In the genomic region with DNA sequence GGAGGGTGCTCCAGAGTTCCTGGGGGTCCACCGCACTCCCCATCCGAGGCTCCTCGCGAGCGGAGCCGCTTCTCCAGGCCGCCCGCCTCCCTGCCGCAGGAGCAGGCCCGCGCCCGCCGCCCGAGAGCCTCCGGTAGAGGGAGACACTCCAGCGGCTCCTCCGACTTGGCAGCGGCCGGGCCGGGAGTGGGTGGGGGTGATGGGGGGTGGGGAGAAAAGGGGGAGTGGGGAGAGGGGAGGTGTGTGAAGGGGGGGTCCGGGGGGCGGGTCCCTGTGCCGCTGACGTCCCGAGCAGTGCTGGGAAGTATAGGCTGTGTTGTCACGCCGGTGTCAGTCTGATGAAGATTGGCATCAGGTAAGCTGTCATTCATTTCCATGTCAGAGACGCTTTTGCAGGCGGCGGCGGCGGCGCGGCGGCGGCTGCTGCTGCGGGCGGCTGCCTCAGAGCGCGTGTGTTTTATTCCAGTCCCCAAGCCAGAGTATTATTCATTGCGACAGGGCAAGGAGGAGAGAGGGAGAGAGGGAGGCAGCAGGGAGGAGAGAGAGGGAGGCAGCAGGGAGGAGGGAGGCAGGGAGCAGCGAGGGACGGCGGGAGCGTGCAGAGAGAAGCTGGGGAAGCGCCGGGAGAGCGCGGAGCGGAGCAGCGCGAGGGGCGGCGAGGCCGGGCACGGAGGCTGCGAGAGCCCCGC, we compare ENCODE assay signal across 8 cellular contexts. TPM values are rescaled to one million over a fixed set of nuclear protein-coding genes. Genes with fewer than 3 reads are reported as not detected.
A peak's percentile ranks its signal among the peaks of the same experiment; 100 is the strongest.
DNase-seq lines count a peak whose midpoint lies in the region; ATAC-seq and TF ChIP-seq lines count a peak whose summit lies in the region.

A gene with protein sequence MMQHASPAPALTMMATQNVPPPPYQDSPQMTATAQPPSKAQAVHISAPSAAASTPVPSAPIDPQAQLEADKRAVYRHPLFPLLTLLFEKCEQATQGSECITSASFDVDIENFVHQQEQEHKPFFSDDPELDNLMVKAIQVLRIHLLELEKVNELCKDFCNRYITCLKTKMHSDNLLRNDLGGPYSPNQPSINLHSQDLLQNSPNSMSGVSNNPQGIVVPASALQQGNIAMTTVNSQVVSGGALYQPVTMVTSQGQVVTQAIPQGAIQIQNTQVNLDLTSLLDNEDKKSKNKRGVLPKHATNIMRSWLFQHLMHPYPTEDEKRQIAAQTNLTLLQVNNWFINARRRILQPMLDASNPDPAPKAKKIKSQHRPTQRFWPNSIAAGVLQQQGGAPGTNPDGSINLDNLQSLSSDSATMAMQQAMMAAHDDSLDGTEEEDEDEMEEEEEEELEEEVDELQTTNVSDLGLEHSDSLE (plus strand): TSS at position 330 of the 689 bp plus-strand sequence. CDS start 186,555 bp downstream, outside the sequence.

- H3K4me3 ChIP-seq in left lung = peak within 1 kb of the TSS; percentile 49 to 50

- H3K27ac ChIP-seq in left lung = peak within 1 kb of the TSS; percentile 44 to 67

- no peaks in the 10 kb centered on the region for H3K9me3 ChIP-seq in left lung

- H3K4me3 Mint-ChIP-seq in activated CD4-positive, alpha-beta T cell treated with anti-CD3 and anti-CD28 coated beads, Interleukin-2, amount 10 ng/mL, durations not matched to agents 24 days and 14 days = peak within 1 kb of the TSS; percentile 94
- H3K4me3 Mint-ChIP-seq in dendritic cell treated with granulocyte-macrophage colony-stimulating factor and Interleukin-4, amounts not matched to agents 40 ng/mL and 50 ng/mL, for 4 days = peak within 1 kb of the TSS; percentile 94

- H3K4me1 ChIP-seq in left lung = peaks cover 0 to 18% of the 10 kb centered on the region in 2 donors

- H3K27me3 ChIP-seq in left lung = peaks cover 35 to 69% of the 10 kb centered on the region in 2 donors

- H3K4me1 Mint-ChIP-seq in activated CD4-positive, alpha-beta T cell treated with anti-CD3 and anti-CD28 coated beads, Interleukin-2, amount 10 ng/mL, durations not matched to agents 24 days and 14 days = peaks cover 19% of the 10 kb centered on the region
- peaks cover 24% of the 10 kb centered on the region for H3K4me1 Mint-ChIP-seq in dendritic cell treated with granulocyte-macrophage colony-stimulating factor and Interleukin-4, amounts not matched to agents 40 ng/mL and 50 ng/mL, for 4 days (ENCODE audit: low read depth)

- ATAC-seq in left lung (peak; percentile 87), GM21737 (IDR thresholded peaks at IDR 0.05; ENCODE audit: unreplicated experiment) (no peak)

- no peaks in the 10 kb centered on the region for H3K36me3 ChIP-seq in left lung

- peaks cover 74% of the 10 kb centered on the region for H3K27me3 Mint-ChIP-seq in activated CD4-positive, alpha-beta T cell treated with anti-CD3 and anti-CD28 coated beads, Interleukin-2, amount 10 ng/mL, durations not matched to agents 24 days and 14 days
- peaks cover 86% of the 10 kb centered on the region for H3K27me3 Mint-ChIP-seq in dendritic cell treated with granulocyte-macrophage colony-stimulating factor and Interleukin-4, amounts not matched to agents 40 ng/mL and 50 ng/mL, for 4 days

- no peaks in the 10 kb centered on the region for H3K9me3 Mint-ChIP-seq in activated CD4-positive, alpha-beta T cell treated with anti-CD3 and anti-CD28 coated beads, Interleukin-2, amount 10 ng/mL, durations not matched to agents 24 days and 14 days
- no peaks in the 10 kb centered on the region for H3K9me3 Mint-ChIP-seq in dendritic cell treated with granulocyte-macrophage colony-stimulating factor and Interleukin-4, amounts not matched to agents 40 ng/mL and 50 ng/mL, for 4 days

- H3K27ac Mint-ChIP-seq in activated CD4-positive, alpha-beta T cell treated with anti-CD3 and anti-CD28 coated beads, Interleukin-2, amount 10 ng/mL, durations not matched to agents 24 days and 14 days = peak within 1 kb of the TSS; percentile 62
- peak within 1 kb of the TSS; percentile 52 for H3K27ac Mint-ChIP-seq in dendritic cell treated with granulocyte-macrophage colony-stimulating factor and Interleukin-4, amounts not matched to agents 40 ng/mL and 50 ng/mL, for 4 days

- intact Hi-C loops in activated CD4-positive, alpha-beta T cell treated with anti-CD3 and anti-CD28 coated beads, Interleukin-2, amount 10 ng/mL, durations not matched to agents 24 days and 14 days (cut with micrococcal nuclease) = loop anchor here (10.0 kb wide), 2 partner anchors 180 to 410 kb away; partner anchors contain the start of gene VSIG2
- intact Hi-C loops in dendritic cell treated with granulocyte-macrophage colony-stimulating factor and Interleukin-4, amounts not matched to agents 40 ng/mL and 50 ng/mL, for 4 days (cut with micrococcal nuclease) = loop anchor here (10.0 kb wide), 1 partner anchor 190 kb away; no protein-coding TSS in a partner anchor
- intact Hi-C loops in left lung (cut with DNase I) = loop anchor here in 1 of 2 donors (5.0 kb wide), 1 partner anchor 178 kb away; no protein-coding TSS in a partner anchor

- TF ChIP-seq CTCF in left lung (IDR thresholded peaks at IDR 0.05) = peak; percentile 42 to 55

- DNase-seq in NCI-H345 (lab: John Stamatoyannopoulos, UW) (peak; percentile 67), NCI-H345 treated with DMSO at 0.1 percent for 48 hours (lab: John Stamatoyannopoulos, UW; ENCODE audit: unreplicated experiment) (no peak), NCI-H1105 (lab: John Stamatoyannopoulos, UW) (peak; percentile 89), left lung (peak; percentile 72 to 90)
- peak; percentile 87 for DNase-seq in activated CD4-positive, alpha-beta T cell treated with anti-CD3 and anti-CD28 coated beads, Interleukin-2, amount 10 ng/mL, durations not matched to agents 24 days and 14 days
- peak; percentile 59 to 62 for DNase-seq in stimulated activated CD4-positive, alpha-beta T cell treated with anti-CD3 and anti-CD28 coated beads, Interleukin-2, amount 100 ng/mL, for 48 hours

- H3K36me3 Mint-ChIP-seq in activated CD4-positive, alpha-beta T cell treated with anti-CD3 and anti-CD28 coated beads, Interleukin-2, amount 10 ng/mL, durations not matched to agents 24 days and 14 days (ENCODE audit: low read depth) = peaks cover 2% of the 10 kb centered on the region
- no peaks in the 10 kb centered on the region for H3K36me3 Mint-ChIP-seq in dendritic cell treated with granulocyte-macrophage colony-stimulating factor and Interleukin-4, amounts not matched to agents 40 ng/mL and 50 ng/mL, for 4 days (ENCODE audit: low read depth)

RNA-seq across cellular contexts. Expression of the gene that starts here (rescaled TPM):
- total RNA-seq in activated CD4-positive, alpha-beta T cell treated with anti-CD3 and anti-CD28 coated beads, Interleukin-2, amount 10 ng/mL, durations not matched to agents 24 days and 14 days = not detected in 2 replicates
- total RNA-seq in left lung = 10 to 100 TPM in 1 of 2 donors, 1 to 10 TPM in 1; 6.7 to 13.1 TPM

Comparison
In these comparisons a context has a peak if more than half of its experiments do, and no peak if none do; other contexts are left out.
1. Peak in DNase-seq in activated CD4-positive, alpha-beta T cell treated with anti-CD3 and anti-CD28 coated beads, Interleukin-2, amount 10 ng/mL, durations not matched to agents 24 days and 14 days; RNA of the gene not detected or under 1 TPM.